Comparison of ENCODE assay signal across 11 cellular contexts in genomic region chr22:46996595-46997310, GRCh38.
DNase-seq lines count a peak whose midpoint lies in the region; ATAC-seq and TF ChIP-seq lines count a peak whose summit lies in the region.
"Had no signal": no experiment of that assay in that cellular context is flagged by ENCODE, and none has a peak within 500 bp of the region (broad histone marks: within the 10 kb centered on the region; RNA-seq: fewer than 3 reads in every experiment).

No MANE protein-coding gene starts in this region.

- H3K27ac Mint-ChIP-seq in activated T-cell treated with anti-CD3 and anti-CD28 coated beads, Interleukin-2, amount 50 U/mL, for 24 hours, result peak overlapping the region; percentile 58
- H3K27ac Mint-ChIP-seq in endothelial cell (ENCODE audit: unreplicated experiment), result no peak overlapping the region

- no peaks in the 10 kb centered on the region for H3K27me3 Mint-ChIP-seq in activated T-cell treated with anti-CD3 and anti-CD28 coated beads, Interleukin-2, amount 50 U/mL, for 24 hours
- peaks cover 2% of the 10 kb centered on the region for H3K27me3 Mint-ChIP-seq in endothelial cell (ENCODE audit: unreplicated experiment)
- H3K27me3 Mint-ChIP-seq: brain had no signal

- no peak overlapping the region for H3K4me3 Mint-ChIP-seq in activated T-cell treated with anti-CD3 and anti-CD28 coated beads, Interleukin-2, amount 50 U/mL, for 24 hours
- H3K4me3 Mint-ChIP-seq in endothelial cell (ENCODE audit: unreplicated experiment), result peak overlapping the region; percentile 12
- H3K4me3 Mint-ChIP-seq: brain had no signal

- no peak for TF ChIP-seq CTCF in endothelial cell (IDR thresholded peaks at IDR 0.05; ENCODE audit: unreplicated experiment)

- H3K4me1 Mint-ChIP-seq in activated T-cell treated with anti-CD3 and anti-CD28 coated beads, Interleukin-2, amount 50 U/mL, for 24 hours (ENCODE audit: low read depth), result peaks cover 18% of the 10 kb centered on the region
- H3K4me1 Mint-ChIP-seq in endothelial cell (ENCODE audit: unreplicated experiment), result peaks cover 15% of the 10 kb centered on the region

- no peak for ATAC-seq in sciatic nerve
- no peak for ATAC-seq in GM19452 (IDR thresholded peaks at IDR 0.05; ENCODE audit: unreplicated experiment)
- ATAC-seq in HG03342 (IDR thresholded peaks at IDR 0.05; ENCODE audit: unreplicated experiment), result no peak
- no peak for ATAC-seq in GM21529 (IDR thresholded peaks at IDR 0.05; ENCODE audit: unreplicated experiment)
- ATAC-seq: gastroesophageal sphincter had no signal

- intact Hi-C loops in sciatic nerve (cut with DNase I), result no loop called here

- no peaks in the 10 kb centered on the region for H3K9me3 Mint-ChIP-seq in activated T-cell treated with anti-CD3 and anti-CD28 coated beads, Interleukin-2, amount 50 U/mL, for 24 hours
- no peaks in the 10 kb centered on the region for H3K9me3 Mint-ChIP-seq in endothelial cell (ENCODE audit: unreplicated experiment)
- H3K9me3 Mint-ChIP-seq: brain had no signal

- H3K36me3 Mint-ChIP-seq in activated T-cell treated with anti-CD3 and anti-CD28 coated beads, Interleukin-2, amount 50 U/mL, for 24 hours (ENCODE audit: low read depth), result peaks cover 59% of the 10 kb centered on the region
- peaks cover 2% of the 10 kb centered on the region for H3K36me3 Mint-ChIP-seq in endothelial cell (ENCODE audit: low read depth, unreplicated experiment)

- no peak for DNase-seq in activated T-cell treated with anti-CD3 and anti-CD28 coated beads, Interleukin-2, amount 50 U/mL, for 24 hours
- DNase-seq in activated T-cell treated with anti-CD3 and anti-CD28 coated beads, Interleukin-2, amount 50 U/mL, for 48 hours, result no peak
- DNase-seq in M059J (ENCODE audit: low read depth) (peak; percentile 4), endothelial cell (ENCODE audit: low spot score) (no peak), sciatic nerve (ENCODE audit: low spot score) (peak; percentile 54)
- DNase-seq: NCI-H2029 had no signal

Comparison
In these comparisons a context has a peak if more than half of its experiments do, and no peak if none do; other contexts are left out.
1. DNase-seq: peak in M059J (single experiment) and sciatic nerve (single experiment); none in activated T-cell treated with anti-CD3 and anti-CD28 coated beads, Interleukin-2, amount 50 U/mL, for 24 hours (single experiment), activated T-cell treated with anti-CD3 and anti-CD28 coated beads, Interleukin-2, amount 50 U/mL, for 48 hours (0 of 2) and endothelial cell (single experiment).